Comparison of ENCODE assay signal across 15 cellular contexts in the genomic region with DNA sequence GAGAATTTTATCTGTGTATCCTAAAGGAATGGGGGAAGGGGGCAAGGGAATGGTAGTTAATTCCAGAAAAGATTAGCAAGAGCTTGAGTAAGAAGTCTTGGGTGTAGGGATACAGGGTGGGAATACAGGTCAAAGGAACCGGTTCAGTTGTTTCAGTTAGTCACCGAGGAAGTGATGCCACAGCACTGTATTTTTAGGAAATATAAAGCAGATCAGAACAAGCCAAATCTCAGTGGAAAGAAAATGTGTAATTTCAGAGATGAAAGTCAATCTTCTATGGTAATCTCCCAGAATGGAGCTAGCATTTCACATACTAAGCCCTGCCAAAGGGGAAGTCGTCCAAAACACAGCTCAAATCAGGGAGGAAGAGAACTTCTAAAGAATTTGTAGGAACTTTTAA. TPM values are rescaled to one million over a fixed set of nuclear protein-coding genes. Genes with fewer than 3 reads are reported as not detected.
DNase-seq lines count a peak whose midpoint lies in the region; ATAC-seq and TF ChIP-seq lines count a peak whose summit lies in the region.
"Had no signal": no experiment of that assay in that cellular context is flagged by ENCODE, and none has a peak within 500 bp of the region (broad histone marks: within the 10 kb centered on the region; RNA-seq: fewer than 3 reads in every experiment).

No MANE protein-coding gene starts in this region.

- CTCF ChIA-PET in PC-9 (lab: Charles Lee), result no interaction called here

- H3K4me3 ChIP-seq in AG09309 (ENCODE audit: control insufficient read depth, low read depth, low read length), result no peak overlapping the region
- no peak overlapping the region; the same call in 1 of the 2 replicates for H3K4me3 ChIP-seq in PC-9
- H3K4me3 ChIP-seq in mucosa of stomach (ENCODE audit: low read length), result no peak overlapping the region
- H3K4me3 ChIP-seq in colonic mucosa, result no peak overlapping the region

- no peaks in the 10 kb centered on the region for H3K27me3 Mint-ChIP-seq in activated CD4-positive, alpha-beta T cell treated with anti-CD3 and anti-CD28 coated beads, Interleukin-2, amount 10 ng/mL, durations not matched to agents 24 days and 14 days
- H3K27me3 Mint-ChIP-seq: activated CD4-positive, alpha-beta memory T cell treated with anti-CD3 and anti-CD28 coated beads, Interleukin-2, amount 10 ng/mL, durations not matched to agents 7 days and 5 days; activated naive CD4-positive, alpha-beta T cell treated with anti-CD3 and anti-CD28 coated beads, Interleukin-2, amount 50 U/mL, for 24 hours; IgD-negative memory B cell had no signal

- H2AFZ ChIP-seq in PC-9, result peak overlapping the region; percentile 49; the same call in 1 of the 2 replicates

- H3K36me3 ChIP-seq in PC-9 (ENCODE audit: low read depth) (no peaks in the 10 kb centered on the region), mucosa of stomach (ENCODE audit: control insufficient read depth, insufficient read depth, low read length) (no peaks in the 10 kb centered on the region), colonic mucosa (no peaks in the 10 kb centered on the region)

- no peak for ATAC-seq in GM19035 (IDR thresholded peaks at IDR 0.05; ENCODE audit: unreplicated experiment)
- ATAC-seq in HG02973 (IDR thresholded peaks at IDR 0.05; ENCODE audit: unreplicated experiment), result no peak

- H3K36me3 Mint-ChIP-seq in activated CD4-positive, alpha-beta T cell treated with anti-CD3 and anti-CD28 coated beads, Interleukin-2, amount 10 ng/mL, durations not matched to agents 24 days and 14 days (ENCODE audit: low read depth), result peaks cover 1% of the 10 kb centered on the region
- H3K36me3 Mint-ChIP-seq: activated naive CD4-positive, alpha-beta T cell treated with anti-CD3 and anti-CD28 coated beads, Interleukin-2, amount 50 U/mL, for 24 hours; IgD-negative memory B cell had no signal

- TF ChIP-seq CTCF in AG09309 (IDR thresholded peaks at IDR 0.05; ENCODE audit: control insufficient read depth, insufficient read depth, low read depth, low read length, missing control alignments) (no peak), PC-9 (conservative IDR thresholded peaks at IDR 0.05) (no peak), colonic mucosa (IDR thresholded peaks at IDR 0.05) (no peak)

- peaks cover 25% of the 10 kb centered on the region for H3K79me2 ChIP-seq in PC-9 (ENCODE audit: low read depth)

- no peaks in the 10 kb centered on the region for H3K9me3 Mint-ChIP-seq in activated CD4-positive, alpha-beta T cell treated with anti-CD3 and anti-CD28 coated beads, Interleukin-2, amount 10 ng/mL, durations not matched to agents 24 days and 14 days
- H3K9me3 Mint-ChIP-seq: activated CD4-positive, alpha-beta memory T cell treated with anti-CD3 and anti-CD28 coated beads, Interleukin-2, amount 10 ng/mL, durations not matched to agents 7 days and 5 days; activated naive CD4-positive, alpha-beta T cell treated with anti-CD3 and anti-CD28 coated beads, Interleukin-2, amount 50 U/mL, for 24 hours; IgD-negative memory B cell had no signal

- peak overlapping the region; percentile 64 for H3K4me2 ChIP-seq in PC-9

- no peaks in the 10 kb centered on the region for H3K27me3 ChIP-seq in PC-9 (ENCODE audit: insufficient read depth, low read depth)
- no peaks in the 10 kb centered on the region for H3K27me3 ChIP-seq in mucosa of stomach (ENCODE audit: control insufficient read depth, insufficient read depth, low read length)
- H3K27me3 ChIP-seq in colonic mucosa, result no peaks in the 10 kb centered on the region

- POLR2A ChIA-PET in PC-9 (lab: Charles Lee; ENCODE audit: unreplicated experiment), result interaction anchor here (0.6 kb wide), 1 partner anchor 63 kb away, joined by 3 read pairs; the partner anchor contains the start of gene TROAP

- no TSS peak for BruUV-seq in PC-9 (replicated peaks; lab: Mats Ljungman, UMichigan)

- DNase-seq in AG09309 (ENCODE audit: low read depth), result peak; percentile 47
- no peak for DNase-seq in PC-9
- DNase-seq in dermis blood vessel endothelial cell, result peak; percentile 64
- DNase-seq in colonic mucosa, result no peak
- no peak for DNase-seq in activated CD4-positive, alpha-beta T cell treated with anti-CD3 and anti-CD28 coated beads, Interleukin-2, amount 10 ng/mL, durations not matched to agents 24 days and 14 days
- DNase-seq: activated CD4-positive, alpha-beta memory T cell treated with anti-CD3 and anti-CD28 coated beads, Interleukin-2, amount 10 ng/mL, durations not matched to agents 7 days and 5 days; DMS53; NCI-H187; T-helper 1 cell had no signal

- no peak overlapping the region for H3K27ac Mint-ChIP-seq in activated CD4-positive, alpha-beta T cell treated with anti-CD3 and anti-CD28 coated beads, Interleukin-2, amount 10 ng/mL, durations not matched to agents 24 days and 14 days
- H3K27ac Mint-ChIP-seq: activated CD4-positive, alpha-beta memory T cell treated with anti-CD3 and anti-CD28 coated beads, Interleukin-2, amount 10 ng/mL, durations not matched to agents 7 days and 5 days; activated naive CD4-positive, alpha-beta T cell treated with anti-CD3 and anti-CD28 coated beads, Interleukin-2, amount 50 U/mL, for 24 hours had no signal

- H3K9me2 ChIP-seq in PC-9 (ENCODE audit: insufficient read depth), result no peaks in the 10 kb centered on the region

- intact Hi-C loops in PC-9 (cut with micrococcal nuclease; ENCODE audit: unreplicated experiment) (loop anchor here (10.0 kb wide), 1 partner anchor 195 kb away; the partner anchor contains the start of genes KMT2D and RHEBL1), colonic mucosa (cut with DNase I) (no loop called here)
- intact Hi-C loops in activated CD4-positive, alpha-beta T cell treated with anti-CD3 and anti-CD28 coated beads, Interleukin-2, amount 10 ng/mL, durations not matched to agents 24 days and 14 days (cut with micrococcal nuclease), result no loop called here

- H3K9me3 ChIP-seq in PC-9 (ENCODE audit: insufficient read depth, low read depth) (no peaks in the 10 kb centered on the region), mucosa of stomach (ENCODE audit: control insufficient read depth, low read length) (no peaks in the 10 kb centered on the region), colonic mucosa (no peaks in the 10 kb centered on the region)

- peaks cover 15% of the 10 kb centered on the region for H3K4me1 Mint-ChIP-seq in activated CD4-positive, alpha-beta T cell treated with anti-CD3 and anti-CD28 coated beads, Interleukin-2, amount 10 ng/mL, durations not matched to agents 24 days and 14 days
- H3K4me1 Mint-ChIP-seq: activated naive CD4-positive, alpha-beta T cell treated with anti-CD3 and anti-CD28 coated beads, Interleukin-2, amount 50 U/mL, for 24 hours had no signal

- peaks cover 25% of the 10 kb centered on the region for H3F3A ChIP-seq in PC-9 (ENCODE audit: insufficient read depth, low read depth)

- no peak overlapping the region for H3K4me3 Mint-ChIP-seq in activated CD4-positive, alpha-beta T cell treated with anti-CD3 and anti-CD28 coated beads, Interleukin-2, amount 10 ng/mL, durations not matched to agents 24 days and 14 days
- H3K4me3 Mint-ChIP-seq: activated CD4-positive, alpha-beta memory T cell treated with anti-CD3 and anti-CD28 coated beads, Interleukin-2, amount 10 ng/mL, durations not matched to agents 7 days and 5 days; activated naive CD4-positive, alpha-beta T cell treated with anti-CD3 and anti-CD28 coated beads, Interleukin-2, amount 50 U/mL, for 24 hours had no signal

- H3K9ac ChIP-seq in mucosa of stomach (ENCODE audit: low read length) (peak overlapping the region; percentile 16), colonic mucosa (ENCODE audit: low read depth in 2 of 2, low read length in 2 of 2) (no peak overlapping the region)

- no peaks in the 10 kb centered on the region for H4K20me1 ChIP-seq in PC-9 (ENCODE audit: insufficient read depth)

- H3K4me1 ChIP-seq in PC-9 (replicated peaks; ENCODE audit: insufficient read depth), result peaks cover 34% of the 10 kb centered on the region
- H3K4me1 ChIP-seq in mucosa of stomach (ENCODE audit: control insufficient read depth, insufficient read depth, low read length), result peaks cover 7% of the 10 kb centered on the region
- H3K4me1 ChIP-seq in colonic mucosa, result no peaks in the 10 kb centered on the region

- H3K27ac ChIP-seq in PC-9 (peak overlapping the region; percentile 94), colonic mucosa (no peak overlapping the region)

RNA-seq across cellular contexts. Expression of gene TUBA1C, which starts 4.7 kb away (rescaled TPM):
- 449 and 490 TPM in 2 replicates for total RNA-seq in PC-9 (2021)
- 221 and 355 TPM in 2 replicates for total RNA-seq in dermis blood vessel endothelial cell
- total RNA-seq in colonic mucosa, result 100 to 1,000 TPM; 183 to 368 TPM
- total RNA-seq in activated CD4-positive, alpha-beta T cell treated with anti-CD3 and anti-CD28 coated beads, Interleukin-2, amount 10 ng/mL, durations not matched to agents 24 days and 14 days, result 286 and 305 TPM in 2 replicates

RNA-seq across cellular contexts. Expression of gene PRPH, which starts 34.8 kb away (rescaled TPM):
- 0.46 and 0.60 TPM in 2 replicates for total RNA-seq in PC-9 (2021)
- total RNA-seq in dermis blood vessel endothelial cell, result not detected in 2 replicates
- total RNA-seq in colonic mucosa, result 10 to 100 TPM in 1 of 2 donors, 1 to 10 TPM in 1; 3.9 to 21.9 TPM
- 0.23 TPM in 1 of 2 replicates, not detected in the other for total RNA-seq in activated CD4-positive, alpha-beta T cell treated with anti-CD3 and anti-CD28 coated beads, Interleukin-2, amount 10 ng/mL, durations not matched to agents 24 days and 14 days
- total RNA-seq: myocyte had no signal

Comparison
In these comparisons a context has a peak if more than half of its experiments do, and no peak if none do; other contexts are left out.
1. DNase-seq: peak in AG09309 (single experiment) and dermis blood vessel endothelial cell (single experiment); none in PC-9 (0 of 2), colonic mucosa (single experiment) and activated CD4-positive, alpha-beta T cell treated with anti-CD3 and anti-CD28 coated beads, Interleukin-2, amount 10 ng/mL, durations not matched to agents 24 days and 14 days (single experiment).